13 cellular contexts compared by ENCODE assay signal in the genomic region with DNA sequence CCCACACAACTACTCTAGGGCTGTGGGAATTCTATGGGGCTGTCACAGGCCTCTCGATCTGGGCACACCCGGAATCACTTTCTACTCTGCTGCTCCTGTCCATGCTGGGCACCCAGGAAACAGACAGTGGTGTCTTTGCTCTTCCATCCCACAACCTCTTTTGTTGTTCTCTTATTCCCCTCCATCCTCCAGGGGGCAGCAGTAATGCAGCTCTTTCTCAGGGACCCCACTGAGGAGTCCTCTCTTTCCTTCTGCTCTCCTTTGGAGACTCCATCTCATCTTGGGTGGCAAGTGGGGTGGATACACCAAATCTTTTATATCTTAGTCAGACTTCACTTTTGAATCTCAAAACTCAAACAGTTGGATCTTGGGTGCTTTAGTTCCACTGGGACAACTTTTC.
DNase-seq lines count a peak whose midpoint lies in the region; ATAC-seq and TF ChIP-seq lines count a peak whose summit lies in the region.
"Had no signal": no experiment of that assay in that cellular context is flagged by ENCODE, and none has a peak within 500 bp of the region (broad histone marks: within the 10 kb centered on the region; RNA-seq: fewer than 3 reads in every experiment).

No MANE protein-coding gene starts in this region.

- intact Hi-C loops in HCT116 (cut with micrococcal nuclease) = no loop called here

- H3K27ac ChIP-seq in HCT116 (ENCODE audit: low read depth, low read length) = no peak overlapping the region
- H3K27ac ChIP-seq: VCaP had no signal

- peak; percentile 20; the same call in 1 of the 2 replicates for TF ChIP-seq RAD21 in HCT116 (IDR thresholded peaks at IDR 0.05; ENCODE audit: low read depth)

- TF ChIP-seq POLR2A in HCT116 (IDR thresholded peaks at IDR 0.05; ENCODE audit: borderline replicate concordance, extremely low read depth, insufficient read depth, insufficient read length) = no peak

- BruUV-seq in HCT116 (replicated peaks; lab: Mats Ljungman, UMichigan) = no TSS peak

- peak in 2 of 3 experiments; percentile 55 to 58; a peak in 4 of 6 replicates for TF ChIP-seq CTCF in HCT116 (IDR thresholded peaks at IDR 0.05 in 2 of 3, conservative IDR thresholded peaks at IDR 0.05 in 1 of 3; ENCODE audit: borderline replicate concordance in 1 of 3, insufficient read depth in 1 of 3, low read depth in 2 of 3, low read length in 2 of 3)
- peak; percentile 37 for TF ChIP-seq CTCF in kidney epithelial cell (IDR thresholded peaks at IDR 0.05; ENCODE audit: insufficient read depth, low read length, poor library complexity, severe bottlenecking)

- H3K4me1 ChIP-seq in HCT116 (ENCODE audit: control insufficient read depth in 1 of 2, insufficient read depth in 2 of 2, low read length in 2 of 2) = no peaks in the 10 kb centered on the region

- H3K36me3 Mint-ChIP-seq in activated T-helper 17 cell treated with anti-CD3 and anti-CD28 coated beads, Interleukin-2, amount 50 U/mL, for 72 hours (ENCODE audit: low read depth) = no peaks in the 10 kb centered on the region

- no peak overlapping the region for H3K4me2 ChIP-seq in HCT116 (ENCODE audit: low read length)

- H3K4me3 Mint-ChIP-seq in activated T-helper 17 cell treated with anti-CD3 and anti-CD28 coated beads, Interleukin-2, amount 50 U/mL, for 72 hours = no peak overlapping the region
- H3K4me3 Mint-ChIP-seq: central memory CD8-positive, alpha-beta T cell had no signal

- no peak overlapping the region for H3K9ac ChIP-seq in HCT116 (ENCODE audit: low read length)

- H3K79me2 ChIP-seq in HCT116 (ENCODE audit: insufficient read depth, low read length) = no peaks in the 10 kb centered on the region

- no peak overlapping the region for H3K4me3 ChIP-seq in HCT116 (replicated peaks in 1 of 2; ENCODE audit: low read depth in 1 of 2, low read length in 2 of 2)
- H3K4me3 ChIP-seq in kidney epithelial cell (ENCODE audit: low read depth, low read length) = no peak overlapping the region

- H3K27me3 Mint-ChIP-seq in activated T-helper 17 cell treated with anti-CD3 and anti-CD28 coated beads, Interleukin-2, amount 50 U/mL, for 72 hours = peaks cover 4% of the 10 kb centered on the region

- no peaks in the 10 kb centered on the region for H3K9me3 ChIP-seq in HCT116 (ENCODE audit: control insufficient read depth in 1 of 2, insufficient read depth in 1 of 2, low read depth in 1 of 2, low read length in 2 of 2)

- H4K20me1 ChIP-seq in HCT116 (ENCODE audit: insufficient read depth) = no peaks in the 10 kb centered on the region

- peak; percentile 33 for DNase-seq in DMS53 (lab: John Stamatoyannopoulos, UW)
- DNase-seq in DMS53 treated with DMSO at 0.1 percent for 48 hours (lab: John Stamatoyannopoulos, UW; ENCODE audit: unreplicated experiment) = no peak
- no peak for DNase-seq in HCT116 (ENCODE audit: low read depth, low spot score)
- DNase-seq in kidney epithelial cell (ENCODE audit: low read depth) = no peak
- no peak for DNase-seq in EL
- no peak for DNase-seq in HuH-7.5 (ENCODE audit: low spot score)
- DNase-seq: GDM1, NCI-H1092 had no signal

- no peak overlapping the region for H2AFZ ChIP-seq in HCT116 (ENCODE audit: low read depth, low read length, poor library complexity, severe bottlenecking)

- H3K4me1 Mint-ChIP-seq in activated T-helper 17 cell treated with anti-CD3 and anti-CD28 coated beads, Interleukin-2, amount 50 U/mL, for 72 hours = no peaks in the 10 kb centered on the region
- H3K4me1 Mint-ChIP-seq: central memory CD8-positive, alpha-beta T cell had no signal

- H3K27me3 ChIP-seq in HCT116 (ENCODE audit: insufficient read depth, low read length) (no peaks in the 10 kb centered on the region), kidney epithelial cell (ENCODE audit: control insufficient read depth, insufficient read depth, low read length) (no peaks in the 10 kb centered on the region)

- POLR2A ChIA-PET in HCT116 (lab: Charles Lee) = no interaction called here

- H3K9me3 Mint-ChIP-seq in activated T-helper 17 cell treated with anti-CD3 and anti-CD28 coated beads, Interleukin-2, amount 50 U/mL, for 72 hours = no peaks in the 10 kb centered on the region
- H3K9me3 Mint-ChIP-seq: central memory CD8-positive, alpha-beta T cell had no signal

- H3K36me3 ChIP-seq in HCT116 (ENCODE audit: control insufficient read depth in 1 of 2, insufficient read depth in 2 of 2, low read length in 2 of 2) = no peaks in the 10 kb centered on the region
- H3K36me3 ChIP-seq in kidney epithelial cell (ENCODE audit: control insufficient read depth, insufficient read depth, low read length) = no peaks in the 10 kb centered on the region

- H3K27ac Mint-ChIP-seq in activated T-helper 17 cell treated with anti-CD3 and anti-CD28 coated beads, Interleukin-2, amount 50 U/mL, for 72 hours = peak overlapping the region; percentile 21

- H3K9me2 ChIP-seq in HCT116 (ENCODE audit: insufficient read depth) = no peaks in the 10 kb centered on the region

- ATAC-seq in HCT116 (peak; percentile 67), HG03280 (IDR thresholded peaks at IDR 0.05; ENCODE audit: unreplicated experiment) (no peak)
- ATAC-seq in activated T-helper 17 cell treated with anti-CD3 and anti-CD28 coated beads, Interleukin-2, amount 50 U/mL, for 72 hours (replicated peaks) = no peak
- ATAC-seq: left lobe of liver had no signal

- CTCF ChIA-PET in HCT116 (lab: Charles Lee) = no interaction called here

- RAD21 ChIA-PET in HCT116 (lab: Charles Lee; ENCODE audit: low non-redundant PET in 1 of 2, low total read pairs in 2 of 2, uncharacterized antibody in 2 of 2, unreplicated experiment in 2 of 2) = no interaction called here

TF ChIP-seq in HCT116, 20 proteins besides CTCF, POLR2A, EP300 and RAD21:
- TF ChIP-seq ELF1 (IDR thresholded peaks at IDR 0.05; ENCODE audit: borderline replicate concordance, low read depth) (no peak), TCF7L2 (IDR thresholded peaks at IDR 0.05; ENCODE audit: borderline replicate concordance, extremely low read depth, insufficient read depth, insufficient read length) (no peak), CEBPB (IDR thresholded peaks at IDR 0.05; ENCODE audit: low read depth) (no peak), EZH2 (IDR thresholded peaks at IDR 0.05) (no peak), YY1 (IDR thresholded peaks at IDR 0.05; ENCODE audit: extremely low read depth, insufficient replicate concordance, low read depth, low read length) (no peak), EGR1 (IDR thresholded peaks at IDR 0.05; ENCODE audit: low read depth) (no peak), REST (IDR thresholded peaks at IDR 0.05; ENCODE audit: low read depth) (no peak), SP1 (IDR thresholded peaks at IDR 0.05; ENCODE audit: low read depth) (no peak), SIN3A (IDR thresholded peaks at IDR 0.05; ENCODE audit: low read depth) (no peak), ZFX (IDR thresholded peaks at IDR 0.05) (no peak), ATF3 (IDR thresholded peaks at IDR 0.05) (no peak)
- TF ChIP-seq, protein P1, sequence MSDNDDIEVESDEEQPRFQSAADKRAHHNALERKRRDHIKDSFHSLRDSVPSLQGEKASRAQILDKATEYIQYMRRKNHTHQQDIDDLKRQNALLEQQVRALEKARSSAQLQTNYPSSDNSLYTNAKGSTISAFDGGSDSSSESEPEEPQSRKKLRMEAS (IDR thresholded peaks at IDR 0.05) = no peak
